8 cellular contexts compared by ENCODE assay signal in genomic region chr11:11998091-11998781, GRCh38. TPM values are rescaled to one million over a fixed set of nuclear protein-coding genes. Genes with fewer than 3 reads are reported as not detected.
DNase-seq lines count a peak whose midpoint lies in the region; ATAC-seq and TF ChIP-seq lines count a peak whose summit lies in the region.

No MANE protein-coding gene starts in this region.

- H3K27me3 ChIP-seq in ascending aorta, result no peaks in the 10 kb centered on the region
- no peaks in the 10 kb centered on the region for H3K27me3 ChIP-seq in tibial nerve

- TF ChIP-seq CTCF in CD14-positive monocyte (IDR thresholded peaks at IDR 0.05) (no peak), ascending aorta (IDR thresholded peaks at IDR 0.05) (no peak), mucosa of descending colon (IDR thresholded peaks at IDR 0.05) (no peak), tibial nerve (IDR thresholded peaks at IDR 0.05) (no peak)

- ATAC-seq in mucosa of descending colon, result peak; percentile 43
- ATAC-seq in HG02884 (IDR thresholded peaks at IDR 0.05; ENCODE audit: unreplicated experiment), result no peak
- ATAC-seq in HG02981 (IDR thresholded peaks at IDR 0.05; ENCODE audit: unreplicated experiment), result no peak

- no peak overlapping the region for H3K27ac Mint-ChIP-seq in CD14-positive monocyte

- H3K4me3 Mint-ChIP-seq in CD14-positive monocyte, result peak overlapping the region; percentile 55 to 77

- H3K4me1 ChIP-seq in ascending aorta (peaks cover 0 to 3% of the 10 kb centered on the region in 2 donors), mucosa of descending colon (ENCODE audit: low read depth) (no peaks in the 10 kb centered on the region), tibial nerve (peaks cover 0 to 15% (median 6%) of the 10 kb centered on the region in 4 donors)

- peak overlapping the region; percentile 57 to 67 for H3K27ac ChIP-seq in ascending aorta
- peak overlapping the region in 2 of 4 donors; percentile 20 to 37 for H3K27ac ChIP-seq in tibial nerve

- peaks cover 0 to 2% (median 0%) of the 10 kb centered on the region in 7 donors for H3K9me3 Mint-ChIP-seq in CD14-positive monocyte

- no peak for TF ChIP-seq EP300 in tibial nerve (IDR thresholded peaks at IDR 0.05)

- H3K4me1 Mint-ChIP-seq in CD14-positive monocyte, result peaks cover 14% of the 10 kb centered on the region

- TF ChIP-seq POLR2A in tibial nerve (IDR thresholded peaks at IDR 0.05), result no peak

- no peaks in the 10 kb centered on the region for H3K36me3 Mint-ChIP-seq in CD14-positive monocyte

- intact Hi-C loops in CD14-positive monocyte (cut with micrococcal nuclease), result no loop called here
- intact Hi-C loops in ascending aorta (cut with DNase I), result no loop called here
- intact Hi-C loops in mucosa of descending colon (cut with DNase I, micrococcal nuclease), result no loop called here

- 55 to 68% methylated on average over 8 of the region's 8 CpGs for WGBS in tibial nerve, 2 donors

- peak overlapping the region in 1 of 2 donors; percentile 29 for H3K4me3 ChIP-seq in ascending aorta
- no peak overlapping the region for H3K4me3 ChIP-seq in mucosa of descending colon
- H3K4me3 ChIP-seq in tibial nerve, result no peak overlapping the region

- DNase-seq in CD14-positive monocyte (ENCODE audit: low spot score) (no peak), HS-5 (ENCODE audit: low read depth) (peak; percentile 91), ascending aorta (ENCODE audit: low spot score in 2 of 2) (peak in 1 of 2 donors; percentile 65), mucosa of descending colon (no peak), NCI-H1092 treated with DMSO at 0.1 percent for 48 hours (lab: John Stamatoyannopoulos, UW) (no peak), tibial nerve (ENCODE audit: low spot score in 2 of 2) (no peak)

- H3K36me3 ChIP-seq in ascending aorta, result peaks cover 35 to 68% of the 10 kb centered on the region in 2 donors
- H3K36me3 ChIP-seq in mucosa of descending colon (ENCODE audit: low read depth), result no peaks in the 10 kb centered on the region
- peaks cover 0 to 75% (median 0%) of the 10 kb centered on the region in 3 donors for H3K36me3 ChIP-seq in tibial nerve

- peaks cover 7 to 18% (median 12%) of the 10 kb centered on the region in 3 donors for H3K27me3 Mint-ChIP-seq in CD14-positive monocyte (ENCODE audit: low read depth in 3 of 3)

- H3K9me3 ChIP-seq in ascending aorta (no peaks in the 10 kb centered on the region), mucosa of descending colon (no peaks in the 10 kb centered on the region), tibial nerve (no peaks in the 10 kb centered on the region)

RNA-seq across cellular contexts. Expression of gene DKK3, which starts 10.2 kb away (rescaled TPM):
- not detected for polyA plus RNA-seq in CD14-positive monocyte
- total RNA-seq in ascending aorta (433 TPM), mucosa of descending colon (10 to 100 TPM in 2 of 3 donors, 1 to 10 TPM in 1; 9.1 to 52.9 (median 18.9) TPM), tibial nerve (100 to 1,000 TPM; 192 to 446 (median 254) TPM)
